ENCODE assay signal across 1 cellular context in genomic region chr17:69122065-69122464, GRCh38.
TF ChIP-seq lines count a peak whose summit lies in the region.

No MANE protein-coding gene starts in this region.

TF ChIP-seq in HepG2, 621 proteins besides CTCF, POLR2A, EP300 and RAD21 (continued from another document):
- TF ChIP-seq PAXIP1 (CRISPR knock-in tag; conservative IDR thresholded peaks at IDR 0.05), result 0 out of 2 replicates have a peak, but pooled peaks have one; percentile 22
- TF ChIP-seq ZMYM4 (CRISPR knock-in tag; IDR thresholded peaks at IDR 0.05), result 0 out of 2 replicates have a peak, but pooled peaks have one; percentile 36
- TF ChIP-seq FOXA3 (CRISPR knock-in tag; IDR thresholded peaks at IDR 0.05), result 0 out of 2 replicates have a peak, but pooled peaks have one; percentile 19
- TF ChIP-seq BCL3 (CRISPR knock-in tag; IDR thresholded peaks at IDR 0.05), result no peak
- 0 out of 2 replicates have a peak, but pooled peaks have one; percentile 29 for TF ChIP-seq SNAPC2 (CRISPR knock-in tag; IDR thresholded peaks at IDR 0.05)
- TF ChIP-seq ZNF496 (CRISPR knock-in tag; IDR thresholded peaks at IDR 0.05; ENCODE audit: insufficient replicate concordance), result no peak
- no peak for TF ChIP-seq E2F2 (CRISPR knock-in tag; IDR thresholded peaks at IDR 0.05; ENCODE audit: borderline replicate concordance)
- no peak for TF ChIP-seq MTA3 (CRISPR knock-in tag; IDR thresholded peaks at IDR 0.05)
- no peak for TF ChIP-seq REPIN1 (CRISPR knock-in tag; IDR thresholded peaks at IDR 0.05; ENCODE audit: borderline replicate concordance, low read depth)
- TF ChIP-seq HOMEZ (CRISPR knock-in tag; IDR thresholded peaks at IDR 0.05; ENCODE audit: low read depth), result peak; percentile 31; the same call in 1 of the 2 replicates
- peak; percentile 68 for TF ChIP-seq MEF2D (CRISPR knock-in tag; IDR thresholded peaks at IDR 0.05)
- no peak for TF ChIP-seq MTA1 (CRISPR knock-in tag; IDR thresholded peaks at IDR 0.05; ENCODE audit: borderline replicate concordance)
- TF ChIP-seq MZF1 (CRISPR knock-in tag; IDR thresholded peaks at IDR 0.05; ENCODE audit: borderline replicate concordance), result no peak
- peak; percentile 59; the same call in 1 of the 2 replicates for TF ChIP-seq HNF1A (IDR thresholded peaks at IDR 0.05; ENCODE audit: low read depth)
- no peak for TF ChIP-seq HNF1A (CRISPR knock-in tag; IDR thresholded peaks at IDR 0.05; ENCODE audit: borderline replicate concordance)
- TF ChIP-seq MAFK (conservative IDR thresholded peaks at IDR 0.05 in 1 of 2, IDR thresholded peaks at IDR 0.05 in 1 of 2; ENCODE audit: low read length in 2 of 2), result peak in 1 of 2 experiments; percentile 43; a peak in 2 of 4 replicates
- no peak for TF ChIP-seq ETV6 (CRISPR knock-in tag; conservative IDR thresholded peaks at IDR 0.05)
- TF ChIP-seq MAFF (IDR thresholded peaks at IDR 0.05; ENCODE audit: low read depth, low read length), result 0 out of 2 replicates have a peak, but pooled peaks have one; percentile 15
- TF ChIP-seq LRRFIP1 (CRISPR knock-in tag; conservative IDR thresholded peaks at IDR 0.05), result no peak
